20 cellular contexts compared by ENCODE assay signal in the genomic region with DNA sequence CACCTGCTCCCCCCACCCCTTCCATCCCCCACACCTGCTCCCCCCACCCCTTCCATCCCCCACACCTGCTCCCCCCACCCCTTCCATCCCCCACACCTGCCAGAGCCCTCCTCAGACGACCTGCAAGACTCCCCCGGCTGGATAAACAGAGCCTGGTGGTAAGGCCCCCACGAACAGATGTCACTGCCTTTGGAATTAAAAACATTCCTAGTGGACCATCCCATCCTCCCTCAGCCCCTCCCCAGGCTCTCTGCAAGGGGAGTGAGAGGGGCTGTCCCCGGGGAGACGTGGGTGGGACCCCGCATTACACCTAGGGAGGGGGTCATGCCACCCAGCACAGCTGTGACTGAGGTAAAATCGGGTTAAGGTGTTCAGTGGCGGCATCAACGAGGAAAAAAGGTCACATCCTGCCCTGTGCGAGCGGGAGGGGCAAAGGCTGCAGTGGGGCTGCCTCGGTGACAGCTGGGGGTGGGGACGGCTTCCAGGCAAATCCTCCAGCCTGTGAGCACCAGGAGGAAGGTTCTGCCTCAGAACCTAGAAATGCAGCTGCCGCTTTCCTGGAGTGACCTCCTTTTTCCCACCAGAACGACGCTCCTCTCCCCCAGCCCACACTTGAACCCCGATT. TPM values are rescaled to one million over a fixed set of nuclear protein-coding genes. Genes with fewer than 3 reads are reported as not detected.
DNase-seq lines count a peak whose midpoint lies in the region; ATAC-seq and TF ChIP-seq lines count a peak whose summit lies in the region.
"Had no signal": no experiment of that assay in that cellular context is flagged by ENCODE, and none has a peak within 500 bp of the region (broad histone marks: within the 10 kb centered on the region; RNA-seq: fewer than 3 reads in every experiment).

No MANE protein-coding gene starts in this region.

- H3K18ac ChIP-seq in mesenchymal stem cell (ENCODE audit: low read depth in 1 of 2, low read length in 2 of 2) = no peak overlapping the region

- no peak overlapping the region for H2AFZ ChIP-seq in mesenchymal stem cell (ENCODE audit: low read depth, low read length)

- no peak for ATAC-seq in GM19324 (IDR thresholded peaks at IDR 0.05; ENCODE audit: low FRiP score, unreplicated experiment)
- ATAC-seq: gastrocnemius medialis had no signal

- no peak overlapping the region for H4K8ac ChIP-seq in mesenchymal stem cell (ENCODE audit: low read length)

- H3K9ac ChIP-seq in mesenchymal stem cell (ENCODE audit: low read length) = no peak overlapping the region

- no peak overlapping the region for H2AK5ac ChIP-seq in mesenchymal stem cell (ENCODE audit: low read length, severe bottlenecking)

- in situ Hi-C loops in GM13976 (cut with MboI; ENCODE audit: low sequenced_read_pairs, unreplicated experiment) = no loop called here

- peak overlapping the region; percentile 20 for H3K4me2 ChIP-seq in mesenchymal stem cell (ENCODE audit: low read length, poor library complexity, severe bottlenecking)

- H3K4me1 ChIP-seq in mesenchymal stem cell (ENCODE audit: control insufficient read depth, insufficient read depth, low read depth, low read length) = peaks cover 49% of the 10 kb centered on the region

- H3K27me3 ChIP-seq in mesenchymal stem cell (ENCODE audit: control insufficient read depth in 1 of 2, insufficient read depth in 1 of 2, low read length in 2 of 2) = no peaks in the 10 kb centered on the region
- H3K27me3 ChIP-seq: esophagus squamous epithelium, gastrocnemius medialis, transverse colon had no signal

- H2BK12ac ChIP-seq in mesenchymal stem cell (ENCODE audit: low read length in 2 of 2) = peak overlapping the region in 1 of 2 experiments; percentile 29

- DNase-seq in AG08395 (ENCODE audit: low spot score) (peak; percentile 10), NCI-H1694 (lab: John Stamatoyannopoulos, UW) (peak; percentile 77), SK-N-DZ (ENCODE audit: low spot score) (peak; percentile 53), mesenchymal stem cell (peak; percentile 19), GM13976 (ENCODE audit: low spot score) (no peak), NCI-H1105 (lab: John Stamatoyannopoulos, UW) (no peak), middle frontal gyrus (ENCODE audit: extremely low spot score, low spot score) (no peak)
- DNase-seq: activated CD4-positive, alpha-beta T cell treated with anti-CD3 and anti-CD28 coated beads for 4 hours; Calu3; cerebellar nuclear complex; effector CD8-positive, alpha-beta T cell; esophagus squamous epithelium; gastrocnemius medialis; H9; islet precursor cell; NCI-H1417 treated with DMSO at 0.1 percent for 48 hours; SIG-M5; transverse colon had no signal

- no peak overlapping the region for H2BK120ac ChIP-seq in mesenchymal stem cell (ENCODE audit: low read depth, low read length)

- 51% methylated on average over 16 of the region's 17 CpGs for WGBS in mesenchymal stem cell

- H3K9me3 ChIP-seq in mesenchymal stem cell (ENCODE audit: control insufficient read depth, low read length) = no peaks in the 10 kb centered on the region
- H3K9me3 ChIP-seq: esophagus squamous epithelium, gastrocnemius medialis, transverse colon had no signal

- peaks cover 34 to 81% of the 10 kb centered on the region in 2 experiments for H3K36me3 ChIP-seq in mesenchymal stem cell (ENCODE audit: control insufficient read depth in 1 of 2, insufficient read depth in 2 of 2, low read depth in 1 of 2, low read length in 2 of 2)
- H3K36me3 ChIP-seq: gastrocnemius medialis had no signal

- no peak overlapping the region for H3K14ac ChIP-seq in mesenchymal stem cell (ENCODE audit: low read length in 2 of 2)

- no peak overlapping the region for H3K4ac ChIP-seq in mesenchymal stem cell (ENCODE audit: low read depth in 1 of 2, low read length in 2 of 2)

- no peak overlapping the region for H4K91ac ChIP-seq in mesenchymal stem cell (ENCODE audit: low read length)

- no peak overlapping the region for H2BK15ac ChIP-seq in mesenchymal stem cell (ENCODE audit: low read depth, poor library complexity, severe bottlenecking)

- H3K4me3 ChIP-seq in mesenchymal stem cell (ENCODE audit: insufficient read depth in 1 of 2, low read depth in 1 of 2, low read length in 2 of 2) = no peak overlapping the region
- H3K4me3 ChIP-seq: esophagus squamous epithelium, gastrocnemius medialis, lung, transverse colon had no signal

- no peak for TF ChIP-seq CTCF in GM13976 (IDR thresholded peaks at IDR 0.05; ENCODE audit: borderline replicate concordance, control extremely low read depth, extremely low read depth, insufficient read depth, missing control alignments)

- no peak overlapping the region for H2BK5ac ChIP-seq in mesenchymal stem cell (ENCODE audit: low read depth, low read length, poor library complexity, severe bottlenecking)

- H3K79me1 ChIP-seq in mesenchymal stem cell (replicated peaks; ENCODE audit: low read length, poor library complexity, severe bottlenecking) = peaks cover 39% of the 10 kb centered on the region

- no peak overlapping the region for H3K23ac ChIP-seq in mesenchymal stem cell (ENCODE audit: low read length in 2 of 2)

- no peak overlapping the region for H3K27ac ChIP-seq in mesenchymal stem cell (ENCODE audit: low read length, poor library complexity, severe bottlenecking)
- H3K27ac ChIP-seq: esophagus squamous epithelium, gastrocnemius medialis, transverse colon had no signal

RNA-seq across cellular contexts. Expression of a gene that starts 38.7 kb away (rescaled TPM):
- polyA plus RNA-seq in SK-N-DZ (2014; cell fraction: cytosol; rRNA removed) = 22.8 and 23.7 TPM in 2 replicates
- 11.7 and 12.1 TPM in 2 replicates for polyA plus RNA-seq in SK-N-DZ (2014; cell fraction: nucleus; rRNA removed)
- 14.9 TPM for polyA plus RNA-seq in mesenchymal stem cell (2013, experiment 1 of 2)
- polyA plus RNA-seq in mesenchymal stem cell (2013, experiment 2 of 2) = 15.8 TPM

RNA-seq across cellular contexts. Expression of a gene that starts 56.1 kb away (rescaled TPM):
- 28.3 and 36.7 TPM in 2 replicates for polyA plus RNA-seq in SK-N-DZ (2014; cell fraction: cytosol; rRNA removed)
- polyA plus RNA-seq in SK-N-DZ (2014; cell fraction: nucleus; rRNA removed) = 7.0 and 11.4 TPM in 2 replicates
- 83.3 TPM for polyA plus RNA-seq in mesenchymal stem cell (2013, experiment 1 of 2)
- 82.4 TPM for polyA plus RNA-seq in mesenchymal stem cell (2013, experiment 2 of 2)

Comparison
In these comparisons a context has a peak if more than half of its experiments do, and no peak if none do; other contexts are left out.
1. DNase-seq: peak in AG08395 (single experiment), NCI-H1694 (single experiment), SK-N-DZ (single experiment) and mesenchymal stem cell (single experiment); none in GM13976 (single experiment), NCI-H1105 (single experiment) and middle frontal gyrus (single experiment).